Comparison of ENCODE assay signal across 24 cellular contexts in the genomic region with DNA sequence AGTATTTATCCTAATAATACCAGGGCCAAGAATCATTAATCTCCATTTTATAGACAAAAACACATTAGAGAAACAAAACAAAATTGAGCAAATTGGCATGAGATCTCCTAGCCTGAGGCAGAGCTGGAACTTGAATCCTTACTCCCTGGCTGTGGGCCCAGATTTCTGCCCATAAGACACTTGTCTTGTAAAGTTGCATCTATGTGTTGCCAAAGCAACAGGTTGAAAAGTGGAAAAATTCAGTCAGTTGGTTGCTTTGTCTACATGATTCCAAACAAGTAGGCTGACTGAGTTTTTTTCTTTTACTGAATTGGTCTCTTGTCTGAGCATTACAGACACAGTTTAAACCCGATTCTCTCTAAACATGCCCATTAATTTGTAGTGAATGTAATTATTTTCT. TPM values are rescaled to one million over a fixed set of nuclear protein-coding genes. Genes with fewer than 3 reads are reported as not detected.
DNase-seq lines count a peak whose midpoint lies in the region; ATAC-seq and TF ChIP-seq lines count a peak whose summit lies in the region.
"Had no signal": no experiment of that assay in that cellular context is flagged by ENCODE, and none has a peak within 500 bp of the region (broad histone marks: within the 10 kb centered on the region; RNA-seq: fewer than 3 reads in every experiment).

No MANE protein-coding gene starts in this region.

- CTCF ChIA-PET in A673 (lab: Charles Lee): no interaction called here

- DNase-seq in A673 (ENCODE audit: low spot score) (peak; percentile 28), astrocyte of the hippocampus (ENCODE audit: low read depth, low spot score) (peak; percentile 51), head of caudate nucleus (peak in 27 of 42 donors; percentile 1 to 53 (median 16)), GM19238 (ENCODE audit: insufficient read length, low spot score) (no peak)
- DNase-seq in effector CD4-positive, alpha-beta T cell: no peak
- DNase-seq: activated CD4-positive, alpha-beta T cell treated with anti-CD3 and anti-CD28 coated beads, Interleukin-2, amount 10 ng/mL, durations not matched to agents 7 days and 5 days; activated CD8-positive, alpha-beta memory T cell treated with anti-CD3 and anti-CD28 coated beads, Interleukin-2, amount 10 ng/mL, durations not matched to agents 7 days and 5 days; BE2C; effector memory CD8-positive, alpha-beta T cell; esophagus squamous epithelium; GOT3; naive thymus-derived CD4-positive, alpha-beta T cell; NCI-H2029 treated with DMSO at 0.1 percent for 48 hours; NCI-H510A; ovary; upper lobe of right lung had no signal

- ATAC-seq in HG03139 (IDR thresholded peaks at IDR 0.05; ENCODE audit: unreplicated experiment) (no peak), HG02938 (IDR thresholded peaks at IDR 0.05; ENCODE audit: unreplicated experiment) (no peak)
- ATAC-seq: activated CD8-positive, alpha-beta memory T cell treated with anti-CD3 and anti-CD28 coated beads, Interleukin-2, amount 10 ng/mL, durations not matched to agents 7 days and 5 days; activated naive CD4-positive, alpha-beta T cell treated with anti-CD3 and anti-CD28 coated beads, Interleukin-2, amount 50 U/mL, for 72 hours; effector memory CD8-positive, alpha-beta T cell; naive thymus-derived CD4-positive, alpha-beta T cell; Panc1; sciatic nerve; SK-N-SH treated with all-trans-retinoic acid at 6 μM for 48 hours; upper lobe of right lung had no signal

- no peaks in the 10 kb centered on the region for H3K27me3 ChIP-seq in A673 (replicated peaks; ENCODE audit: insufficient read depth, low read depth, low read length, poor library complexity)
- H3K27me3 ChIP-seq in HUES6 (ENCODE audit: control insufficient read depth, insufficient read depth, low read length): peaks cover 5% of the 10 kb centered on the region; the same call in 1 of the 2 replicates
- H3K27me3 ChIP-seq: BE2C, esophagus squamous epithelium, ovary, upper lobe of right lung had no signal

- H3K36me3 ChIP-seq in A673 (ENCODE audit: insufficient read depth, low read length, poor library complexity, severe bottlenecking) (no peaks in the 10 kb centered on the region), HUES6 (ENCODE audit: control insufficient read depth, insufficient read depth, low read length) (no peaks in the 10 kb centered on the region)
- H3K36me3 ChIP-seq: BE2C, esophagus squamous epithelium, ovary, upper lobe of right lung had no signal

- POLR2A ChIA-PET in A673 (lab: Charles Lee; ENCODE audit: low non-redundant PET): no interaction called here

- no peaks in the 10 kb centered on the region for H3K4me1 ChIP-seq in A673 (ENCODE audit: insufficient read depth, low read length, poor library complexity, severe bottlenecking)
- H3K4me1 ChIP-seq in HUES6 (ENCODE audit: control insufficient read depth, insufficient read depth, low read length): peaks cover 17% of the 10 kb centered on the region
- H3K4me1 ChIP-seq: BE2C, esophagus squamous epithelium, upper lobe of right lung had no signal

- H3K9me3 ChIP-seq in A673 (ENCODE audit: low read depth, low read length, poor library complexity, severe bottlenecking) (no peaks in the 10 kb centered on the region), HUES6 (ENCODE audit: control insufficient read depth, insufficient read depth, low read depth, low read length) (0 out of 2 replicates have a peak, but pooled peaks cover 2% of the 10 kb centered on the region)
- H3K9me3 ChIP-seq: BE2C, esophagus squamous epithelium, ovary, upper lobe of right lung had no signal

- intact Hi-C loops in A673 (cut with micrococcal nuclease; ENCODE audit: unreplicated experiment) (no loop called here), head of caudate nucleus (cut with DNase I) (no loop called here)

- H3K9ac ChIP-seq in HUES6 (ENCODE audit: low read length): no peak overlapping the region

- H3K27ac ChIP-seq in A673 (ENCODE audit: low read depth, low read length, poor library complexity, severe bottlenecking) (no peak overlapping the region), HUES6 (ENCODE audit: low read depth, low read length) (peak overlapping the region; percentile 54; the same call in 1 of the 2 replicates)
- H3K27ac ChIP-seq: esophagus squamous epithelium, ovary, upper lobe of right lung had no signal

- no peak overlapping the region for H3K4me3 ChIP-seq in A673 (ENCODE audit: low read depth, low read length, poor library complexity, severe bottlenecking)
- no peak overlapping the region for H3K4me3 ChIP-seq in HUES6 (ENCODE audit: low read depth, low read length)
- H3K4me3 ChIP-seq: esophagus squamous epithelium, ovary, upper lobe of right lung had no signal

- no TSS peak for BruUV-seq in A673 (replicated peaks; lab: Mats Ljungman, UMichigan)

- no peak for TF ChIP-seq CTCF in A673 (conservative IDR thresholded peaks at IDR 0.05; ENCODE audit: low read depth, low read length)

RNA-seq across cellular contexts. Expression of a gene that starts 33.3 kb away (rescaled TPM):
- total RNA-seq in A673 (2021): 0.24 and 0.26 TPM in 2 replicates
- total RNA-seq: activated CD4-positive, alpha-beta T cell treated with anti-CD3 and anti-CD28 coated beads, Interleukin-2, amount 10 ng/mL, durations not matched to agents 7 days and 5 days; activated CD8-positive, alpha-beta memory T cell treated with anti-CD3 and anti-CD28 coated beads, Interleukin-2, amount 10 ng/mL, durations not matched to agents 7 days and 5 days; activated naive CD4-positive, alpha-beta T cell treated with anti-CD3 and anti-CD28 coated beads, Interleukin-2, amount 50 U/mL, for 72 hours; esophagus squamous epithelium; naive thymus-derived CD4-positive, alpha-beta T cell; ovary; sciatic nerve; T-helper 2 cell treated with Interferon-gamma antibody and Interleukin-4, amounts not matched to agents 100 ng/mL and 5 ng/mL, for 36 hours had no signal

Comparison
In these comparisons a context has a peak if more than half of its experiments do, and no peak if none do; other contexts are left out.
1. DNase-seq: peak in A673 (single experiment), astrocyte of the hippocampus (single experiment) and head of caudate nucleus (27 of 42); none in effector CD4-positive, alpha-beta T cell (single experiment) and GM19238 (single experiment).